In the genomic region with DNA sequence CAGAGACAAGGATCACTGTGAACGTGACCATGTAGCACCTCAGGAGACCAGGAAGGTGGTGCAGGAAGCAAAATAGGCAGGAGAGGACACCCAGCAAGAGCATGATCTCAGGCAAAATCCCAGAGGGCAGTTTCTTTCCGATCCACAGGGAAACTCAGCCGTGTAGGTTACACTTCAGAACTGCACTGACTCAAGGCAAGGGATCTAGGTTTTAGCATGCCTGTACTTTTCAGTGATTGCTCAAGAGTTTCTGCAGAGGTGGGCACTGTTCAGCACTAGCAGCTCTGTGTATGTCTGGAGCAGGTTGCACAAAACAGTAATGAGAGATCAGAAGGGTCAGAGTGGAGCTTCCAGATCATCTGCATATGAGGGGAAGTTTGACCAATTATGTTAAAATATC, we compare ENCODE assay signal across 25 cellular contexts.
A peak's percentile ranks its signal among the peaks of the same experiment; 100 is the strongest.
DNase-seq lines count a peak whose midpoint lies in the region; TF ChIP-seq lines count a peak whose summit lies in the region.
"Had no signal": no experiment of that assay in that cellular context is flagged by ENCODE, and none has a peak within 500 bp of the region (broad histone marks: within the 10 kb centered on the region; RNA-seq: fewer than 3 reads in every experiment).

No MANE protein-coding gene starts in this region.

- H3K9me3 ChIP-seq in mammary epithelial cell (replicated peaks; ENCODE audit: insufficient read depth, low read length): peaks cover 9% of the 10 kb centered on the region
- H3K9me3 ChIP-seq: BE2C had no signal

- H3K27ac Mint-ChIP-seq in MCF 10A (ENCODE audit: low read depth, unreplicated experiment): no peak overlapping the region
- H3K27ac Mint-ChIP-seq: CD14-positive monocyte; CD4-positive, alpha-beta memory T cell; CD4-positive, CD25-positive, alpha-beta regulatory T cell; CD8-positive, alpha-beta memory T cell had no signal

- no peaks in the 10 kb centered on the region for H3K36me3 ChIP-seq in mammary epithelial cell (ENCODE audit: insufficient read depth, low read length)
- H3K36me3 ChIP-seq: BE2C, BLaER1 had no signal

- H3K4me1 Mint-ChIP-seq in MCF 10A (ENCODE audit: insufficient read depth, unreplicated experiment): no peaks in the 10 kb centered on the region
- H3K4me1 Mint-ChIP-seq: CD14-positive monocyte; CD4-positive, alpha-beta memory T cell; CD4-positive, CD25-positive, alpha-beta regulatory T cell; CD8-positive, alpha-beta memory T cell had no signal

- CTCF ChIA-PET in mammary epithelial cell (lab: Charles Lee; ENCODE audit: low non-redundant PET) (no interaction called here), MCF 10A (lab: Yijun Ruan, JAX) (no interaction called here)

- H3K4me3 ChIP-seq in mammary epithelial cell (replicated peaks in 1 of 3; ENCODE audit: insufficient read depth in 1 of 3, low read depth in 2 of 3, low read length in 3 of 3): no peak overlapping the region
- H3K4me3 ChIP-seq in epithelial cell of esophagus (ENCODE audit: low read length): no peak overlapping the region
- H3K4me3 ChIP-seq: BLaER1 had no signal

- H2AFZ ChIP-seq in mammary epithelial cell (ENCODE audit: low read depth, low read length): peak overlapping the region; percentile 49

- BruUV-seq in mammary epithelial cell (replicated peaks; lab: Mats Ljungman, UMichigan) (no TSS peak), MCF 10A (replicated peaks; lab: Mats Ljungman, UMichigan) (no TSS peak)

- DNase-seq in mammary epithelial cell (peak; percentile 44), MCF 10A (ENCODE audit: unreplicated experiment) (no peak), amniotic epithelial cell (ENCODE audit: low read depth) (peak; percentile 38), epithelial cell of esophagus (ENCODE audit: low read depth) (peak; percentile 65), iris pigment epithelial cell (ENCODE audit: low read depth) (peak; percentile 14), NCI-H345 treated with DMSO at 0.1 percent for 48 hours (lab: John Stamatoyannopoulos, UW; ENCODE audit: unreplicated experiment) (no peak), GM10266 (ENCODE audit: extremely low spot score) (no peak), H4 (ENCODE audit: low spot score) (no peak)
- DNase-seq: 8988T; ACHN; BE2C; C1 segment of cervical spinal cord; CD4-positive, alpha-beta memory T cell; CD4-positive, CD25-positive, alpha-beta regulatory T cell; CD8-positive, alpha-beta memory T cell; COR-L47; DMS 273 treated with DMSO at 0.1 percent for 48 hours; DMS153; DMS53; DMS79; DND-41; EL; GDM1 had no signal

- no peaks in the 10 kb centered on the region for H4K20me1 ChIP-seq in mammary epithelial cell (ENCODE audit: insufficient read depth, low read length)
- H4K20me1 ChIP-seq: BLaER1 had no signal

- no peaks in the 10 kb centered on the region for H3K79me2 ChIP-seq in mammary epithelial cell (ENCODE audit: insufficient read depth, low read length)

- no peak overlapping the region for H3K27ac ChIP-seq in mammary epithelial cell (ENCODE audit: insufficient read depth, low read depth, low read length)
- H3K27ac ChIP-seq: BLaER1 had no signal

- H3K9ac ChIP-seq in mammary epithelial cell (ENCODE audit: insufficient read depth, low read length): no peak overlapping the region
- H3K9ac ChIP-seq: BLaER1 had no signal

- no peaks in the 10 kb centered on the region for H3K27me3 ChIP-seq in mammary epithelial cell (ENCODE audit: insufficient read depth, low read length)
- H3K27me3 ChIP-seq: BE2C, BLaER1 had no signal

- dilution Hi-C loops in mammary epithelial cell (cut with HindIII; ENCODE audit: low sequenced_read_pairs): no loop called here

- H3K36me3 Mint-ChIP-seq in MCF 10A (ENCODE audit: insufficient read depth, unreplicated experiment): no peaks in the 10 kb centered on the region
- H3K36me3 Mint-ChIP-seq: CD14-positive monocyte; CD4-positive, CD25-positive, alpha-beta regulatory T cell; CD8-positive, alpha-beta memory T cell had no signal

- H3K4me2 ChIP-seq in mammary epithelial cell (ENCODE audit: insufficient read depth, low read depth, low read length): no peak overlapping the region
- H3K4me2 ChIP-seq: BLaER1 had no signal

- 42% methylated on average over 3 of the region's 3 CpGs for WGBS in mammary epithelial cell (ENCODE audit: low coverage, missing lambda C conversion rate)

- no peak overlapping the region for H3K4me3 Mint-ChIP-seq in MCF 10A (ENCODE audit: unreplicated experiment)
- H3K4me3 Mint-ChIP-seq: CD14-positive monocyte; CD4-positive, alpha-beta memory T cell; CD4-positive, CD25-positive, alpha-beta regulatory T cell; CD8-positive, alpha-beta memory T cell had no signal

- no peak for TF ChIP-seq CTCF in mammary epithelial cell (conservative IDR thresholded peaks at IDR 0.05 in 1 of 2, IDR thresholded peaks at IDR 0.05 in 1 of 2; ENCODE audit: extremely low read depth in 1 of 2, insufficient read depth in 1 of 2, low read depth in 1 of 2, low read length in 2 of 2)
- no peak for TF ChIP-seq CTCF in MCF 10A (IDR thresholded peaks at IDR 0.05; ENCODE audit: unreplicated experiment)
- TF ChIP-seq CTCF in epithelial cell of esophagus (IDR thresholded peaks at IDR 0.05; ENCODE audit: insufficient read depth, low read depth, low read length, missing control alignments): no peak
- no peak for TF ChIP-seq CTCF in GM10266 (IDR thresholded peaks at IDR 0.05; ENCODE audit: control insufficient read depth, insufficient read depth, low read depth, missing control alignments)

- H3K9me3 Mint-ChIP-seq in MCF 10A (ENCODE audit: unreplicated experiment): peaks cover 17% of the 10 kb centered on the region

- no peaks in the 10 kb centered on the region for H3K4me1 ChIP-seq in mammary epithelial cell (ENCODE audit: insufficient read depth, low read length)
- H3K4me1 ChIP-seq: BE2C, BLaER1 had no signal

- POLR2A ChIA-PET in MCF 10A (lab: Yijun Ruan, JAX): no interaction called here

- intact Hi-C loops in mammary epithelial cell (cut with micrococcal nuclease) (no loop called here), MCF 10A (cut with micrococcal nuclease) (no loop called here)

- H3K27me3 Mint-ChIP-seq in MCF 10A (ENCODE audit: insufficient read depth, unreplicated experiment): no peaks in the 10 kb centered on the region

- in situ Hi-C loops in mammary epithelial cell (cut with MboI; ENCODE audit: low sequenced_read_pairs in 2 of 2): no loop called here

Comparison
In these comparisons a context has a peak if more than half of its experiments do, and no peak if none do; other contexts are left out.
1. DNase-seq: peak in mammary epithelial cell (single experiment), amniotic epithelial cell (single experiment), epithelial cell of esophagus (single experiment) and iris pigment epithelial cell (single experiment); none in MCF 10A (single experiment), NCI-H345 treated with DMSO at 0.1 percent for 48 hours (single experiment), GM10266 (single experiment) and H4 (single experiment).